ENCODE assay signal across 21 cellular contexts in the genomic region with DNA sequence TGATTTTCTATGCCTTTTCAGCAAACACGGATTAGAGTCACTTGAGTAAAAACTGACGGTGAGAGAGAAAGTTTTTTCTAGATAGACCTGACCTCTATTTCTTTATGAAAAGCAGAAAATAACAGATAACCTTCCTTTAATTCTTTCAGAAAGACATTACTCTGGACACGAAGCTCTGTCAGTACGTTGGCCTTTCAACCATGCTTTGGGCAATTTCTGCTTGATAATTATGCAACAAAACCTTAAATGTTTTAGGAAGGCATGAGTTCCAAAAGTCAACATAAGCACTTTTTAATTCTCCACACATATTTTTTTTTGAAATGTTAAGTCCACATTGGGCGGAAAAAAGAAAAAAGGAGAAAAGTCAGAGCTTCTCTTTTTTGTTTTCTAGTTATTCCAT.
"Had no signal": no experiment of that assay in that cellular context is flagged by ENCODE, and none has a peak within 500 bp of the region (broad histone marks: within the 10 kb centered on the region; RNA-seq: fewer than 3 reads in every experiment).

No MANE protein-coding gene starts in this region.

- H3K9me3 Mint-ChIP-seq: activated CD4-positive, alpha-beta memory T cell treated with anti-CD3 and anti-CD28 coated beads, Interleukin-2, amount 10 ng/mL, durations not matched to agents 7 days and 5 days; activated naive CD8-positive, alpha-beta T cell treated with anti-CD3 and anti-CD28 coated beads, Interleukin-2, amount 10 ng/mL, durations not matched to agents 7 days and 5 days; activated T-helper 17 cell treated with anti-CD3 and anti-CD28 coated beads, Interleukin-2, amount 50 U/mL, for 72 hours; nephron progenitor cell; stimulated activated naive CD8-positive, alpha-beta T cell treated with anti-CD3 and anti-CD28 coated beads, Interleukin-15, amount 100 ng/mL, for 72 hours; T-cell; type B pancreatic cell had no signal

- H3K27ac Mint-ChIP-seq: activated CD4-positive, alpha-beta memory T cell treated with anti-CD3 and anti-CD28 coated beads, Interleukin-2, amount 10 ng/mL, durations not matched to agents 7 days and 5 days; activated naive CD8-positive, alpha-beta T cell treated with anti-CD3 and anti-CD28 coated beads, Interleukin-2, amount 10 ng/mL, durations not matched to agents 7 days and 5 days; activated T-helper 17 cell treated with anti-CD3 and anti-CD28 coated beads, Interleukin-2, amount 50 U/mL, for 72 hours; nephron progenitor cell; stimulated activated naive CD8-positive, alpha-beta T cell treated with anti-CD3 and anti-CD28 coated beads, Interleukin-15, amount 100 ng/mL, for 72 hours; T-cell; type B pancreatic cell had no signal

- H3K27ac ChIP-seq: gastrocnemius medialis, prostate gland, skin epidermis had no signal

- DNase-seq: activated CD4-positive, alpha-beta memory T cell treated with anti-CD3 and anti-CD28 coated beads, Interleukin-2, amount 10 ng/mL, durations not matched to agents 7 days and 5 days; activated CD4-positive, alpha-beta T cell treated with anti-CD3 and anti-CD28 coated beads for 48 hours; activated CD4-positive, CD25-positive, alpha-beta regulatory T cell; activated naive CD4-positive, alpha-beta T cell; activated naive CD8-positive, alpha-beta T cell treated with anti-CD3 and anti-CD28 coated beads, Interleukin-2, amount 10 ng/mL, durations not matched to agents 7 days and 5 days; activated T-cell treated with anti-CD3 and anti-CD28 coated beads, Interleukin-2, amount 50 U/mL, for 1 hour; amygdala; central memory CD4-positive, alpha-beta T cell; gastrocnemius medialis; heart right ventricle; left ventricle myocardium superior; nephron progenitor cell; right cardiac atrium; stimulated activated CD4-positive, alpha-beta T cell treated with anti-CD3 and anti-CD28 coated beads, Interleukin-15, amount 100 ng/mL, for 24 hours; stimulated activated CD4-positive, alpha-beta T cell treated with anti-CD3 and anti-CD28 coated beads, Interleukin-2, amount 100 ng/mL, for 48 hours; stimulated activated naive CD8-positive, alpha-beta T cell treated with anti-CD3 and anti-CD28 coated beads, Interleukin-15, amount 100 ng/mL, for 72 hours; T-cell had no signal

- ATAC-seq: activated T-helper 17 cell treated with anti-CD3 and anti-CD28 coated beads, Interleukin-2, amount 50 U/mL, for 72 hours; gastrocnemius medialis; heart right ventricle; left ventricle myocardium superior; right cardiac atrium; stimulated activated naive CD8-positive, alpha-beta T cell treated with anti-CD3 and anti-CD28 coated beads, Interleukin-15, amount 100 ng/mL, for 72 hours; T-cell had no signal

- H3K4me3 Mint-ChIP-seq: activated CD4-positive, alpha-beta memory T cell treated with anti-CD3 and anti-CD28 coated beads, Interleukin-2, amount 10 ng/mL, durations not matched to agents 7 days and 5 days; activated naive CD8-positive, alpha-beta T cell treated with anti-CD3 and anti-CD28 coated beads, Interleukin-2, amount 10 ng/mL, durations not matched to agents 7 days and 5 days; activated T-helper 17 cell treated with anti-CD3 and anti-CD28 coated beads, Interleukin-2, amount 50 U/mL, for 72 hours; nephron progenitor cell; stimulated activated naive CD8-positive, alpha-beta T cell treated with anti-CD3 and anti-CD28 coated beads, Interleukin-15, amount 100 ng/mL, for 72 hours had no signal

- H3K36me3 Mint-ChIP-seq: type B pancreatic cell had no signal

- H3K27me3 Mint-ChIP-seq: activated CD4-positive, alpha-beta memory T cell treated with anti-CD3 and anti-CD28 coated beads, Interleukin-2, amount 10 ng/mL, durations not matched to agents 7 days and 5 days; activated naive CD8-positive, alpha-beta T cell treated with anti-CD3 and anti-CD28 coated beads, Interleukin-2, amount 10 ng/mL, durations not matched to agents 7 days and 5 days; activated T-helper 17 cell treated with anti-CD3 and anti-CD28 coated beads, Interleukin-2, amount 50 U/mL, for 72 hours; stimulated activated naive CD8-positive, alpha-beta T cell treated with anti-CD3 and anti-CD28 coated beads, Interleukin-15, amount 100 ng/mL, for 72 hours; T-cell; type B pancreatic cell had no signal
